ENCODE assay signal across 8 cellular contexts in the genomic region with DNA sequence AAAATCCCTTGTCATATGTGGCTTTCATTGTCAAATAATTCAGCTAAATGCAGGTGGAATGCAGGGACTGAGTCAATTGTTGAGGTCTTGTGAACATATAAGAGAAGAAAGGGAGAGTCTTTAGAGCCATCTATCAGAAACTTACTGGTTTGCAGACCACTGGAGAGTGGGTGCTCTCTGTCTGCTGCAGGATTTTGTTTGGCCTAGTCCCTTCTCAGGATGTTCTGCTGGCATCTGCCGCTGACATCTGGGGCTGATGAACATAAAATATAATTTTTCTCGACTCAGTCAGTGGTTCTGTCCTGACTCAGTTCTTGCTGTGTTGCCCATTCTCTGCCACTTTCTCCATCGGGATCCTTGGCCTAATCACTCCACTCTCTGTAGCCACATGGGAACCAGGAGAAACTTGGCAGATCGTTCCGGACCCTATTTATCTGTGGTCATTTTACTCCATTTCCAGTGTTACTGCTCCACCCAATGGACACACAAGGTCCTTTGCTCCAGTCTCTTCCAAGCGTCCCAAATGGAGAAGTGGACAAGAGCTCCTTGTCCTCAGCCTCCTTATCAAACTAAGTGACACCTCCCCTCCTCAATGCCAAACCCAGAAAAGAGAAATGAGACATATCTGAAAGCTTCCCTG.
DNase-seq lines count a peak whose midpoint lies in the region; ATAC-seq and TF ChIP-seq lines count a peak whose summit lies in the region.

No MANE protein-coding gene starts in this region.

- peak; percentile 40 for TF ChIP-seq CTCF in foreskin fibroblast (IDR thresholded peaks at IDR 0.05; ENCODE audit: low read depth, low read length)
- peak in 1 of 3 donors; percentile 24 for TF ChIP-seq CTCF in ovary (IDR thresholded peaks at IDR 0.05)

- intact Hi-C loops in ovary (cut with DNase I) = loop anchor here in 1 of 4 donors (10.0 kb wide), 1 partner anchor 436 kb away; the partner anchor contains the start of gene FAT4

- H3K36me3 Mint-ChIP-seq in stimulated activated effector memory CD8-positive, alpha-beta T cell treated with anti-CD3 and anti-CD28 coated beads, Interleukin-12 subunit alpha, Interleukin-12 subunit beta, amount 100 ng/mL, for 72 hours = no peaks in the 10 kb centered on the region

- ATAC-seq in stimulated activated effector memory CD8-positive, alpha-beta T cell treated with anti-CD3 and anti-CD28 coated beads, Interleukin-12 subunit alpha, Interleukin-12 subunit beta, amount 100 ng/mL, for 72 hours = no peak

- TF ChIP-seq POLR2A in ovary (IDR thresholded peaks at IDR 0.05) (no peak), erythroblast (IDR thresholded peaks at IDR 0.05; ENCODE audit: low read length) (no peak)

- H3K27ac Mint-ChIP-seq in stimulated activated effector memory CD8-positive, alpha-beta T cell treated with anti-CD3 and anti-CD28 coated beads, Interleukin-12 subunit alpha, Interleukin-12 subunit beta, amount 100 ng/mL, for 72 hours = no peak overlapping the region

- peaks cover 10% of the 10 kb centered on the region for H3K9me3 Mint-ChIP-seq in stimulated activated effector memory CD8-positive, alpha-beta T cell treated with anti-CD3 and anti-CD28 coated beads, Interleukin-12 subunit alpha, Interleukin-12 subunit beta, amount 100 ng/mL, for 72 hours

- no peaks in the 10 kb centered on the region for H3K4me1 ChIP-seq in SJSA1 (replicated peaks)
- H3K4me1 ChIP-seq in ovary (ENCODE audit: insufficient read depth) = no peaks in the 10 kb centered on the region

- H3K9me3 ChIP-seq in SJSA1 (replicated peaks) (no peaks in the 10 kb centered on the region), ovary (no peaks in the 10 kb centered on the region)

- DNase-seq in EL (peak; percentile 66), SJSA1 (ENCODE audit: low read depth in 1 of 2, low spot score in 2 of 2) (peak; percentile 44 to 53), foreskin fibroblast (peak; percentile 67 to 83), ovary (peak in 3 of 5 donors; percentile 13 to 29 (median 21)), Kasumi-1 (lab: John Stamatoyannopoulos, UW) (no peak), erythroblast (lab: John Stamatoyannopoulos, UW) (no peak), A172 (ENCODE audit: low spot score) (no peak)
- DNase-seq in stimulated activated effector memory CD8-positive, alpha-beta T cell treated with anti-CD3 and anti-CD28 coated beads, Interleukin-12 subunit alpha, Interleukin-12 subunit beta, amount 100 ng/mL, for 72 hours (ENCODE audit: low spot score in 2 of 2) = no peak

- no peaks in the 10 kb centered on the region for H3K4me1 Mint-ChIP-seq in stimulated activated effector memory CD8-positive, alpha-beta T cell treated with anti-CD3 and anti-CD28 coated beads, Interleukin-12 subunit alpha, Interleukin-12 subunit beta, amount 100 ng/mL, for 72 hours

- H3K4me3 ChIP-seq in SJSA1 (no peak overlapping the region), foreskin fibroblast (ENCODE audit: low read depth in 1 of 2, low read length in 2 of 2) (no peak overlapping the region), ovary (no peak overlapping the region)

- H3K27me3 ChIP-seq in SJSA1 (replicated peaks) = no peaks in the 10 kb centered on the region
- no peaks in the 10 kb centered on the region for H3K27me3 ChIP-seq in ovary

- H3K36me3 ChIP-seq in SJSA1 = no peaks in the 10 kb centered on the region
- no peaks in the 10 kb centered on the region for H3K36me3 ChIP-seq in ovary

- 27 to 31% (median 28%) methylated on average over 6 of the region's 6 CpGs for WGBS in ovary, 3 donors

- H3K4me3 Mint-ChIP-seq in stimulated activated effector memory CD8-positive, alpha-beta T cell treated with anti-CD3 and anti-CD28 coated beads, Interleukin-12 subunit alpha, Interleukin-12 subunit beta, amount 100 ng/mL, for 72 hours = no peak overlapping the region

- no peak for TF ChIP-seq EP300 in ovary (IDR thresholded peaks at IDR 0.05)

- no peak overlapping the region for H3K27ac ChIP-seq in SJSA1
- H3K27ac ChIP-seq in ovary = no peak overlapping the region

Comparison
In these comparisons a context has a peak if more than half of its experiments do, and no peak if none do; other contexts are left out.
1. DNase-seq: peak in EL (single experiment), SJSA1 (2 of 2), foreskin fibroblast (2 of 2) and ovary (3 of 5); none in Kasumi-1 (0 of 2), erythroblast (0 of 2), A172 (single experiment) and stimulated activated effector memory CD8-positive, alpha-beta T cell treated with anti-CD3 and anti-CD28 coated beads, Interleukin-12 subunit alpha, Interleukin-12 subunit beta, amount 100 ng/mL, for 72 hours (0 of 2).